In genomic region chr6:37222125-37222967, GRCh38 we compare ENCODE assay signal across 8 cellular contexts. TPM values are rescaled to one million over a fixed set of nuclear protein-coding genes. Genes with fewer than 3 reads are reported as not detected.
A peak's percentile ranks its signal among the peaks of the same experiment; 100 is the strongest.
DNase-seq lines count a peak whose midpoint lies in the region; ATAC-seq and TF ChIP-seq lines count a peak whose summit lies in the region.

No MANE protein-coding gene starts in this region.

- H3K36me3 ChIP-seq in DND-41 (ENCODE audit: insufficient read depth, low read length) = peaks cover 2% of the 10 kb centered on the region; the same call in 1 of the 2 replicates
- H3K36me3 ChIP-seq in KMS-11 (ENCODE audit: insufficient read depth) = no peaks in the 10 kb centered on the region
- no peaks in the 10 kb centered on the region for H3K36me3 ChIP-seq in neural cell (ENCODE audit: insufficient read depth, low read length)
- no peaks in the 10 kb centered on the region for H3K36me3 ChIP-seq in suprapubic skin

- H3K9me2 ChIP-seq in neural cell (ENCODE audit: insufficient read depth, low read length) = no peaks in the 10 kb centered on the region

- H3K9me3 ChIP-seq in DND-41 (ENCODE audit: insufficient read depth, low read length, severe bottlenecking) (no peaks in the 10 kb centered on the region), neural cell (ENCODE audit: low read length) (no peaks in the 10 kb centered on the region), suprapubic skin (no peaks in the 10 kb centered on the region)

- peak overlapping the region; percentile 61 for H3K27ac ChIP-seq in DND-41 (ENCODE audit: low read length)
- H3K27ac ChIP-seq in KMS-11 = no peak overlapping the region
- no peak overlapping the region for H3K27ac ChIP-seq in neural cell (ENCODE audit: low read length)
- H3K27ac ChIP-seq in suprapubic skin = no peak overlapping the region

- H3F3A ChIP-seq in neural cell (ENCODE audit: insufficient read depth, low read length, poor library complexity, severe bottlenecking) = no peaks in the 10 kb centered on the region

- no peaks in the 10 kb centered on the region for H3K27me3 ChIP-seq in DND-41 (ENCODE audit: insufficient read depth, low read length, poor library complexity)
- H3K27me3 ChIP-seq in KMS-11 (ENCODE audit: insufficient read depth, low read depth) = no peaks in the 10 kb centered on the region
- no peaks in the 10 kb centered on the region for H3K27me3 ChIP-seq in neural cell (ENCODE audit: insufficient read depth, low read depth, low read length)
- no peaks in the 10 kb centered on the region for H3K27me3 ChIP-seq in suprapubic skin

- H3K79me2 ChIP-seq in DND-41 (ENCODE audit: insufficient read depth, low read length) = no peaks in the 10 kb centered on the region
- no peaks in the 10 kb centered on the region for H3K79me2 ChIP-seq in KMS-11 (ENCODE audit: insufficient read depth, low read depth)
- no peaks in the 10 kb centered on the region for H3K79me2 ChIP-seq in neural cell (replicated peaks; ENCODE audit: insufficient read depth, low read length)

- H3K9me3 Mint-ChIP-seq in activated T-helper 2 cell treated with anti-CD3 and anti-CD28 coated beads, Interferon-gamma antibody, Interleukin-2, Interleukin-4, amounts not matched to agents 10 μg/mL and 5 μg/mL and 100 μg/mL, durations not matched to agents 14 hours and 24 hours and 36 hours = no peaks in the 10 kb centered on the region

- WGBS in suprapubic skin = 1% methylated on average over 13 of the region's 39 CpGs

- H4K20me1 ChIP-seq in DND-41 (ENCODE audit: insufficient read depth, low read length) (no peaks in the 10 kb centered on the region), KMS-11 (ENCODE audit: insufficient read depth) (no peaks in the 10 kb centered on the region), neural cell (ENCODE audit: insufficient read depth) (no peaks in the 10 kb centered on the region)

- H3K9ac ChIP-seq in DND-41 (ENCODE audit: low read depth, low read length) (peak overlapping the region; percentile 29), KMS-11 (no peak overlapping the region), neural cell (ENCODE audit: low read length) (peak overlapping the region; percentile 9)

- TF ChIP-seq POLR2A in suprapubic skin (IDR thresholded peaks at IDR 0.05) = no peak

- peak overlapping the region; percentile 77 for H3K4me3 Mint-ChIP-seq in activated T-helper 2 cell treated with anti-CD3 and anti-CD28 coated beads, Interferon-gamma antibody, Interleukin-2, Interleukin-4, amounts not matched to agents 10 μg/mL and 5 μg/mL and 100 μg/mL, durations not matched to agents 14 hours and 24 hours and 36 hours (ENCODE audit: low read depth)

- H3K36me3 Mint-ChIP-seq in activated T-helper 2 cell treated with anti-CD3 and anti-CD28 coated beads, Interferon-gamma antibody, Interleukin-2, Interleukin-4, amounts not matched to agents 10 μg/mL and 5 μg/mL and 100 μg/mL, durations not matched to agents 14 hours and 24 hours and 36 hours (ENCODE audit: low read depth) = no peaks in the 10 kb centered on the region

- peaks cover 18% of the 10 kb centered on the region for H3K4me1 Mint-ChIP-seq in activated T-helper 2 cell treated with anti-CD3 and anti-CD28 coated beads, Interferon-gamma antibody, Interleukin-2, Interleukin-4, amounts not matched to agents 10 μg/mL and 5 μg/mL and 100 μg/mL, durations not matched to agents 14 hours and 24 hours and 36 hours (ENCODE audit: low read depth)

- TF ChIP-seq EP300 in neural cell (conservative IDR thresholded peaks at IDR 0.05; ENCODE audit: poor library complexity, severe bottlenecking) (no peak), suprapubic skin (IDR thresholded peaks at IDR 0.05) (no peak)

- peak; percentile 15 for TF ChIP-seq CTCF in DND-41 (IDR thresholded peaks at IDR 0.05; ENCODE audit: borderline replicate concordance, extremely low read depth, low read length, poor library complexity, severe bottlenecking)
- TF ChIP-seq CTCF in KMS-11 (conservative IDR thresholded peaks at IDR 0.05; ENCODE audit: low read depth, low read length) = no peak
- TF ChIP-seq CTCF in foreskin fibroblast (IDR thresholded peaks at IDR 0.05; ENCODE audit: low read depth, low read length) = no peak
- TF ChIP-seq CTCF in neural cell (IDR thresholded peaks at IDR 0.05; ENCODE audit: poor library complexity, severe bottlenecking) = no peak
- TF ChIP-seq CTCF in suprapubic skin (IDR thresholded peaks at IDR 0.05) = no peak

- TF ChIP-seq RAD21 in neural cell (conservative IDR thresholded peaks at IDR 0.05) = no peak

- DNase-seq in DND-41 = peak; percentile 93
- DNase-seq in RKO (ENCODE audit: low spot score) = peak; percentile 64
- peak; percentile 72 for DNase-seq in activated T-helper 2 cell treated with anti-CD3 and anti-CD28 coated beads, Interferon-gamma antibody, Interleukin-2, Interleukin-4, amounts not matched to agents 10 μg/mL and 5 μg/mL and 100 μg/mL, durations not matched to agents 14 hours and 24 hours and 36 hours (ENCODE audit: low spot score)
- peak; percentile 77 to 90 for DNase-seq in foreskin fibroblast
- peak; percentile 77 to 86 for DNase-seq in suprapubic skin (ENCODE audit: low spot score in 2 of 2)

- no peaks in the 10 kb centered on the region for H3K27me3 Mint-ChIP-seq in activated T-helper 2 cell treated with anti-CD3 and anti-CD28 coated beads, Interferon-gamma antibody, Interleukin-2, Interleukin-4, amounts not matched to agents 10 μg/mL and 5 μg/mL and 100 μg/mL, durations not matched to agents 14 hours and 24 hours and 36 hours (ENCODE audit: low read depth)

- H3K4me2 ChIP-seq in DND-41 (ENCODE audit: insufficient read depth, low read length) = peak overlapping the region; percentile 58
- peak overlapping the region; percentile 36 for H3K4me2 ChIP-seq in KMS-11
- H3K4me2 ChIP-seq in neural cell (ENCODE audit: low read length) = no peak overlapping the region

- intact Hi-C loops in activated T-helper 2 cell treated with anti-CD3 and anti-CD28 coated beads, Interferon-gamma antibody, Interleukin-2, Interleukin-4, amounts not matched to agents 10 μg/mL and 5 μg/mL and 100 μg/mL, durations not matched to agents 14 hours and 24 hours and 36 hours (cut with micrococcal nuclease) = loop anchor here (2.0 kb wide), 1 partner anchor 36 kb away; the partner anchor contains the start of gene TMEM217

- H3K27ac Mint-ChIP-seq in activated T-helper 2 cell treated with anti-CD3 and anti-CD28 coated beads, Interferon-gamma antibody, Interleukin-2, Interleukin-4, amounts not matched to agents 10 μg/mL and 5 μg/mL and 100 μg/mL, durations not matched to agents 14 hours and 24 hours and 36 hours = peak overlapping the region; percentile 17

- H3K4me3 ChIP-seq in DND-41 (ENCODE audit: low read depth in 1 of 2, low read length in 2 of 2) (peak overlapping the region in 1 of 2 experiments; percentile 45; a peak in 2 of 4 replicates), KMS-11 (IDR thresholded peaks at IDR 0.05; ENCODE audit: insufficient read depth, low read depth, low read length) (no peak overlapping the region), foreskin fibroblast (ENCODE audit: low read depth in 1 of 2, low read length in 2 of 2) (peak overlapping the region; percentile 65 to 71), neural cell (ENCODE audit: low read length) (peak overlapping the region; percentile 62), suprapubic skin (peak overlapping the region; percentile 61)

- H2AFZ ChIP-seq in DND-41 (ENCODE audit: low read depth, low read length) (peak overlapping the region; percentile 67), KMS-11 (ENCODE audit: low read depth) (peak overlapping the region; percentile 90), neural cell (ENCODE audit: low read depth, low read length) (no peak overlapping the region)

- peaks cover 20% of the 10 kb centered on the region for H3K4me1 ChIP-seq in DND-41 (ENCODE audit: insufficient read depth, low read length)
- peaks cover 18% of the 10 kb centered on the region for H3K4me1 ChIP-seq in KMS-11 (ENCODE audit: low read depth, poor library complexity, severe bottlenecking)
- peaks cover 11% of the 10 kb centered on the region for H3K4me1 ChIP-seq in suprapubic skin

- peak; percentile 100 for ATAC-seq in DND-41 (ENCODE audit: insufficient read depth, low read depth)
- ATAC-seq in GM21825 (IDR thresholded peaks at IDR 0.05; ENCODE audit: unreplicated experiment) = peak; percentile 91

TF ChIP-seq in neural cell, 6 proteins besides CTCF, POLR2A, EP300 and RAD21 (continues in another document):
- no peak for TF ChIP-seq POLR2AphosphoS5 (IDR thresholded peaks at IDR 0.05)

RNA-seq across cellular contexts. Expression of gene TBC1D22B, which starts 35.2 kb away (rescaled TPM):
- 13.8 and 14.6 TPM in 2 replicates for total RNA-seq in activated T-helper 2 cell treated with anti-CD3 and anti-CD28 coated beads, Interferon-gamma antibody, Interleukin-2, Interleukin-4, amounts not matched to agents 10 μg/mL and 5 μg/mL and 100 μg/mL, durations not matched to agents 14 hours and 24 hours and 36 hours
- polyA plus RNA-seq in neural cell = 9.9 and 10.6 TPM in 2 replicates
- 12.2 and 13.2 TPM in 2 replicates for polyA minus RNA-seq in neural cell
- 10 to 100 TPM; 14.2 to 19.6 (median 18.4) TPM for total RNA-seq in suprapubic skin

RNA-seq across cellular contexts. Expression of gene TMEM217, which starts 35.6 kb away (rescaled TPM):
- total RNA-seq in activated T-helper 2 cell treated with anti-CD3 and anti-CD28 coated beads, Interferon-gamma antibody, Interleukin-2, Interleukin-4, amounts not matched to agents 10 μg/mL and 5 μg/mL and 100 μg/mL, durations not matched to agents 14 hours and 24 hours and 36 hours = 4.5 and 4.8 TPM in 2 replicates
- 0.32 TPM in 1 of 2 replicates, not detected in the other for polyA plus RNA-seq in neural cell
- polyA minus RNA-seq in neural cell = 0.46 and 0.97 TPM in 2 replicates
- total RNA-seq in suprapubic skin = 1 to 10 TPM in 2 of 4 donors, under 1 TPM in 1, not detected in 1; 0.30 to 3.3 (median 2.6) TPM

RNA-seq across cellular contexts. Expression of gene PIM1, which starts 52.4 kb away (rescaled TPM):
- total RNA-seq in activated T-helper 2 cell treated with anti-CD3 and anti-CD28 coated beads, Interferon-gamma antibody, Interleukin-2, Interleukin-4, amounts not matched to agents 10 μg/mL and 5 μg/mL and 100 μg/mL, durations not matched to agents 14 hours and 24 hours and 36 hours = 151 and 161 TPM in 2 replicates
- polyA plus RNA-seq in neural cell = 4.1 and 8.7 TPM in 2 replicates
- polyA minus RNA-seq in neural cell = 11.5 and 13.6 TPM in 2 replicates
- total RNA-seq in suprapubic skin = 100 to 1,000 TPM in 2 of 4 donors, 10 to 100 TPM in 2; 63.6 to 158 (median 110) TPM
